In the genomic region with DNA sequence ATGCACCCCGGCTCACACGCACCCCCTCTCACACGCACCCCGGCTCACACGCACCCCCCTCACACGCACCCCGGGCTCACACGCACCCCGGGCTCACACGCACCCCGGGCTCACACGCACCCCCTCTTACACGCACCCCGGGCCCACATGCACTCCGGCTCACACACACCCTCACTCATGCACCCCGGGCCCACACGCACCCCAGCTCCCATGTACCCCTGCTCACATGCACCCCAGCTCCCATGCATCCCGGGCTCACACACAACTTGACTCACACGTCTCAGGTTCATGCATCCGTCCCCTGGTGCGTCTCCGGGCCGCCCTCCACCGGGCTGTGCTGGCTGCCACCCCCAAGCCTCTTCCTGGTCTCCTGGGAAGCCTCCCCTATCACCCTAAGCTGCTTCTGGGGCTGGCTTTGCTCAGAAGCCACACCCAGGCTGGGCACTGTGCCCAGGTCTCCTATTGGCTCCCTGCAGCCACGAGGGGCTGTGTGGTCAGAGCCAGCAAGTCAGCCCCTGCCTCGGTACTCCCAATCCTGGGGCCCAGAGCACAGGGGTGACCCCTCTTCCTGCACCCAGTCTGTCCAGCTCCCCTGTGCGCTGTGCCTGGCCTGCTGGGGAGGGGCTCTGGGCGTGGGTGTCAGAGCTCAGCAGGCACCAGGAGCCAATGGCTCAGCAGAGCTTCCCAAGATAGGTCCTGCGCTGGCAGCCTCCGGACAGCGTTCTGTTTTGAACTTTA, we compare ENCODE assay signal across 8 cellular contexts. TPM values are rescaled to one million over a fixed set of nuclear protein-coding genes. Genes with fewer than 3 reads are reported as not detected.
DNase-seq lines count a peak whose midpoint lies in the region; ATAC-seq and TF ChIP-seq lines count a peak whose summit lies in the region.

No MANE protein-coding gene starts in this region.

- ATAC-seq in HG03520 (IDR thresholded peaks at IDR 0.05; ENCODE audit: unreplicated experiment) = no peak

- no peak for TF ChIP-seq CTCF in fibroblast of pulmonary artery (IDR thresholded peaks at IDR 0.05; ENCODE audit: low read length, missing control alignments)

- peak in 73 of 76 experiments; percentile 30 to 92 (median 83) for DNase-seq in HUDEP-2 (lab: John Stamatoyannopoulos, UW; ENCODE audit: unreplicated experiment in 76 of 76)
- DNase-seq in RPMI7951 (ENCODE audit: low read depth) = peak; percentile 39
- peak; percentile 89 for DNase-seq in fibroblast of pulmonary artery (ENCODE audit: low read depth)
- DNase-seq in putamen (ENCODE audit: low spot score) = peak; percentile 45
- no peak for DNase-seq in stimulated activated CD4-positive, alpha-beta T cell treated with anti-CD3 and anti-CD28 coated beads, Interleukin-4, amount 100 ng/mL, for 24 hours
- no peak for DNase-seq in kidney glomerular epithelial cell (lab: John Stamatoyannopoulos, UW)
- DNase-seq in activated CD4-positive, CD25-positive, alpha-beta regulatory T cell treated with anti-CD3 and anti-CD28 coated beads, Interleukin-2, amount 50 U/mL, for 72 hours = no peak

- peak overlapping the region; percentile 32 for H3K4me3 ChIP-seq in fibroblast of pulmonary artery (replicated peaks; ENCODE audit: low read depth, low read length)

RNA-seq across cellular contexts. Expression of gene TSPAN4, which starts 16.9 kb away (rescaled TPM):
- 95.2 and 137 TPM in 2 replicates for total RNA-seq in RPMI7951 (2014; rRNA removed; shearing (Covaris generic))

RNA-seq across cellular contexts. Expression of gene POLR2L, which starts 17.2 kb away (rescaled TPM):
- total RNA-seq in RPMI7951 (2014; rRNA removed; shearing (Covaris generic)) = 167 and 183 TPM in 2 replicates

RNA-seq across cellular contexts. Expression of gene CD151, which starts 26.8 kb away (rescaled TPM):
- total RNA-seq in RPMI7951 (2014; rRNA removed; shearing (Covaris generic)) = 302 and 421 TPM in 2 replicates

RNA-seq across cellular contexts. Expression of gene CRACR2B, which starts 31.8 kb away (rescaled TPM):
- total RNA-seq in RPMI7951 (2014; rRNA removed; shearing (Covaris generic)) = 1.8 and 2.5 TPM in 2 replicates

RNA-seq across cellular contexts. Expression of gene PNPLA2, which starts 40.8 kb away (rescaled TPM):
- 9.4 and 10.5 TPM in 2 replicates for total RNA-seq in RPMI7951 (2014; rRNA removed; shearing (Covaris generic))

Comparison
In these comparisons a context has a peak if more than half of its experiments do, and no peak if none do; other contexts are left out.
1. DNase-seq: peak in HUDEP-2 (73 of 76), RPMI7951 (single experiment), fibroblast of pulmonary artery (single experiment) and putamen (single experiment); none in stimulated activated CD4-positive, alpha-beta T cell treated with anti-CD3 and anti-CD28 coated beads, Interleukin-4, amount 100 ng/mL, for 24 hours (single experiment), kidney glomerular epithelial cell (single experiment) and activated CD4-positive, CD25-positive, alpha-beta regulatory T cell treated with anti-CD3 and anti-CD28 coated beads, Interleukin-2, amount 50 U/mL, for 72 hours (single experiment).